In the genomic region with DNA sequence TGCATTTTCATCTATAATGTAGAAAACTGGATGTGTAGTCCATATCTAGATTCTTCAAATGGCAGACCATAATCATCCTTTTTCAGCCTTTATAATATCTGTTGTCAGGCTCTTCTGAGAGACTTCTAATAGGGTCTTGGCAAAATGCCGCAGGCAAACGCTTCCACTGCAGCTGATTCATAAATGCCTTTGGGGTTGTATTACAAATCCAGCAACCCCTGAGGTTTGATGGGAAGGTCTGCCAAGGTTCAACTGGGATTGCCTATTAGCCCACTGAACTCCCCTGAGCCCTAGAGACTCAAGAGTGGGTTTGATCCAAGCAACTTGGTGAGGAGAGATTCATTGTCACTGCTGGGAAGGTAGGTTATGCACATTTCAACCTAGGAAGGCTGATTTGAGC, we compare ENCODE assay signal across 28 cellular contexts.
"Had no signal": no experiment of that assay in that cellular context is flagged by ENCODE, and none has a peak within 500 bp of the region (broad histone marks: within the 10 kb centered on the region; RNA-seq: fewer than 3 reads in every experiment).

No MANE protein-coding gene starts in this region.

- H3K4me3 ChIP-seq: ascending aorta, Peyer's patch, SJSA1 had no signal

- H3K27ac ChIP-seq: ascending aorta, Peyer's patch, RWPE1, SJSA1 had no signal

- H3K36me3 ChIP-seq: ascending aorta, Peyer's patch, SJSA1 had no signal

- H3K9me3 ChIP-seq: ascending aorta, Peyer's patch had no signal

- H3K27me3 ChIP-seq: ascending aorta, Peyer's patch had no signal

- H3K36me3 Mint-ChIP-seq: activated CD8-positive, alpha-beta memory T cell treated with anti-CD3 and anti-CD28 coated beads, Interleukin-2, amount 10 ng/mL, durations not matched to agents 7 days and 5 days; WTC11 had no signal

- H3K9me3 Mint-ChIP-seq: T-helper 1 cell treated with Interleukin-12 subunit alpha and Interleukin-12 subunit beta and Interleukin-4 antibody, amounts not matched to agents 30 μg/mL and 1 μg/mL, for 36 hours had no signal

- FAIRE-seq: bronchial epithelial cell had no signal

- H3K4me1 Mint-ChIP-seq: activated CD8-positive, alpha-beta memory T cell treated with anti-CD3 and anti-CD28 coated beads, Interleukin-2, amount 10 ng/mL, durations not matched to agents 7 days and 5 days; activated naive CD8-positive, alpha-beta T cell treated with anti-CD3 and anti-CD28 coated beads, Interleukin-2, amount 50 U/mL, for 24 hours; WTC11 had no signal

- DNase-seq: activated CD4-positive, alpha-beta T cell treated with anti-CD3 and anti-CD28 coated beads for 48 hours; activated CD4-positive, alpha-beta T cell treated with anti-CD3 and anti-CD28 coated beads, Interleukin-2, amount 50 U/mL, for 4 hours; activated CD4-positive, CD25-positive, alpha-beta regulatory T cell treated with anti-CD3 and anti-CD28 coated beads, Interleukin-2, amount 50 U/mL, for 72 hours; activated CD8-positive, alpha-beta memory T cell treated with anti-CD3 and anti-CD28 coated beads, Interleukin-2, amount 10 ng/mL, durations not matched to agents 7 days and 5 days; activated effector memory CD4-positive, alpha-beta T cell treated with Interleukin-2 at 50 U/mL for 16 hours; activated naive CD4-positive, alpha-beta T cell; activated naive CD8-positive, alpha-beta T cell treated with anti-CD3 and anti-CD28 coated beads, Interleukin-2, amount 50 U/mL, for 24 hours; activated T-cell treated with anti-CD3 and anti-CD28 coated beads, Interleukin-2, amount 50 U/mL, for 24 hours; amniotic stem cell; central memory CD4-positive, alpha-beta T cell; NCI-H1417 treated with DMSO at 0.1 percent for 48 hours; NCI-H1694; NCI-H2029; NCI-H2107; NCI-H526; NCI-H774; NK-92 treated with Interleukin-12 subunit alpha and Interleukin-12 subunit beta, amount 100 ng/mL, for 24 hours; Peyer's patch; Right ventricle myocardium superior; T-helper 9 cell had no signal

- H3K27ac Mint-ChIP-seq: activated CD8-positive, alpha-beta memory T cell treated with anti-CD3 and anti-CD28 coated beads, Interleukin-2, amount 10 ng/mL, durations not matched to agents 7 days and 5 days; activated naive CD4-positive, alpha-beta T cell treated with anti-CD3 and anti-CD28 coated beads, Interleukin-2, amount 50 U/mL, for 72 hours; activated naive CD8-positive, alpha-beta T cell treated with anti-CD3 and anti-CD28 coated beads, Interleukin-2, amount 50 U/mL, for 24 hours; activated T-cell treated with anti-CD3 and anti-CD28 coated beads, Interleukin-2, amount 50 U/mL, for 24 hours; activated T-helper 1 cell treated with anti-CD3 and anti-CD28 coated beads, Interleukin-12 subunit alpha, Interleukin-12 subunit beta, Interleukin-2, Interleukin-4 antibody, amounts not matched to agents 30 ng/mL and 10 ng/mL and 1 ng/mL, durations not matched to agents 14 hours and 24 hours and 36 hours; T-helper 1 cell treated with Interleukin-12 subunit alpha and Interleukin-12 subunit beta and Interleukin-4 antibody, amounts not matched to agents 30 μg/mL and 1 μg/mL, for 36 hours; WTC11 had no signal

- H3K4me1 ChIP-seq: ascending aorta, Peyer's patch, SJSA1 had no signal

- H3K4me3 Mint-ChIP-seq: activated CD8-positive, alpha-beta memory T cell treated with anti-CD3 and anti-CD28 coated beads, Interleukin-2, amount 10 ng/mL, durations not matched to agents 7 days and 5 days; activated naive CD8-positive, alpha-beta T cell treated with anti-CD3 and anti-CD28 coated beads, Interleukin-2, amount 50 U/mL, for 24 hours; activated T-cell treated with anti-CD3 and anti-CD28 coated beads, Interleukin-2, amount 50 U/mL, for 24 hours; activated T-helper 1 cell treated with anti-CD3 and anti-CD28 coated beads, Interleukin-12 subunit alpha, Interleukin-12 subunit beta, Interleukin-2, Interleukin-4 antibody, amounts not matched to agents 30 ng/mL and 10 ng/mL and 1 ng/mL, durations not matched to agents 14 hours and 24 hours and 36 hours; T-helper 1 cell treated with Interleukin-12 subunit alpha and Interleukin-12 subunit beta and Interleukin-4 antibody, amounts not matched to agents 30 μg/mL and 1 μg/mL, for 36 hours; WTC11 had no signal

- H3K27me3 Mint-ChIP-seq: activated CD8-positive, alpha-beta memory T cell treated with anti-CD3 and anti-CD28 coated beads, Interleukin-2, amount 10 ng/mL, durations not matched to agents 7 days and 5 days; activated naive CD8-positive, alpha-beta T cell treated with anti-CD3 and anti-CD28 coated beads, Interleukin-2, amount 50 U/mL, for 24 hours; activated T-cell treated with anti-CD3 and anti-CD28 coated beads, Interleukin-2, amount 50 U/mL, for 24 hours had no signal
